ENCODE assay signal across 25 cellular contexts in genomic region chr1:10450156-10450801, GRCh38. TPM values are rescaled to one million over a fixed set of nuclear protein-coding genes. Genes with fewer than 3 reads are reported as not detected.
DNase-seq lines count a peak whose midpoint lies in the region; ATAC-seq and TF ChIP-seq lines count a peak whose summit lies in the region.
"Had no signal": no experiment of that assay in that cellular context is flagged by ENCODE, and none has a peak within 500 bp of the region (broad histone marks: within the 10 kb centered on the region; RNA-seq: fewer than 3 reads in every experiment).

No MANE protein-coding gene starts in this region.

- TF ChIP-seq CTCF in GM23338 (conservative IDR thresholded peaks at IDR 0.05; ENCODE audit: low read depth in 2 of 2), result no peak
- TF ChIP-seq CTCF in brain (conservative IDR thresholded peaks at IDR 0.05), result no peak
- no peak for TF ChIP-seq CTCF in mesothelial cell of epicardium (IDR thresholded peaks at IDR 0.05; ENCODE audit: unreplicated experiment)

- H3K27me3 Mint-ChIP-seq in GM23338 (ENCODE audit: insufficient read depth, low read depth, poor library complexity) (no peaks in the 10 kb centered on the region), brain (no peaks in the 10 kb centered on the region), mesothelial cell of epicardium (ENCODE audit: low read depth) (no peaks in the 10 kb centered on the region)
- H3K27me3 Mint-ChIP-seq: activated T-cell treated with anti-CD3 and anti-CD28 coated beads, Interleukin-2, amount 50 U/mL, for 24 hours; CD4-positive, alpha-beta memory T cell had no signal

- no peaks in the 10 kb centered on the region for H3K79me2 ChIP-seq in GM23338 (replicated peaks; ENCODE audit: insufficient read depth)

- H3K36me3 Mint-ChIP-seq in GM23338 (ENCODE audit: low read depth) (peaks cover 10% of the 10 kb centered on the region; the same call in 2 of the 3 replicates), brain (peaks cover 19% of the 10 kb centered on the region), mesothelial cell of epicardium (peaks cover 2% of the 10 kb centered on the region)
- H3K36me3 Mint-ChIP-seq: CD4-positive, alpha-beta memory T cell had no signal

- H3K9me3 Mint-ChIP-seq in GM23338, result peaks cover 2% of the 10 kb centered on the region; the same call in 1 of the 3 replicates
- peaks cover 0 to 2% (median 0%) of the 10 kb centered on the region in 5 experiments for H3K9me3 Mint-ChIP-seq in brain
- H3K9me3 Mint-ChIP-seq in mesothelial cell of epicardium, result no peaks in the 10 kb centered on the region
- H3K9me3 Mint-ChIP-seq: activated naive CD4-positive, alpha-beta T cell treated with anti-CD3 and anti-CD28 coated beads for 36 hours; activated T-cell treated with anti-CD3 and anti-CD28 coated beads, Interleukin-2, amount 50 U/mL, for 24 hours; CD4-positive, alpha-beta memory T cell had no signal

- ATAC-seq in GM23338 (peak; percentile 31), HG03095 (IDR thresholded peaks at IDR 0.05; ENCODE audit: unreplicated experiment) (no peak)
- ATAC-seq: activated CD8-positive, alpha-beta T cell treated with anti-CD3 and anti-CD28 coated beads, Interleukin-2, amount 10 ng/mL, durations not matched to agents 7 days and 5 days; left lung had no signal

- H3K4me1 Mint-ChIP-seq in GM23338, result peaks cover 24% of the 10 kb centered on the region
- H3K4me1 Mint-ChIP-seq in brain, result peaks cover 24% of the 10 kb centered on the region
- H3K4me1 Mint-ChIP-seq in mesothelial cell of epicardium, result peaks cover 25% of the 10 kb centered on the region

- no peaks in the 10 kb centered on the region for H3K36me3 ChIP-seq in GM23338 (ENCODE audit: insufficient read depth)
- H3K36me3 ChIP-seq: ascending aorta, left lung, neutrophil had no signal

- H4K20me1 ChIP-seq in GM23338 (replicated peaks; ENCODE audit: insufficient read depth), result no peaks in the 10 kb centered on the region

- DNase-seq in GM23338 (ENCODE audit: low spot score), result no peak
- DNase-seq in mesothelial cell of epicardium (ENCODE audit: low spot score in 2 of 2, unreplicated experiment in 2 of 2), result no peak
- DNase-seq in DMS79 treated with DMSO at 0.1 percent for 48 hours (lab: John Stamatoyannopoulos, UW), result no peak
- no peak for DNase-seq in pons (ENCODE audit: low spot score)
- DNase-seq: activated CD8-positive, alpha-beta T cell treated with anti-CD3 and anti-CD28 coated beads, Interleukin-2, amount 10 ng/mL, durations not matched to agents 7 days and 5 days; activated naive CD4-positive, alpha-beta T cell treated with anti-CD3 and anti-CD28 coated beads for 36 hours; activated T-cell treated with anti-CD3 and anti-CD28 coated beads, Interleukin-2, amount 50 U/mL, for 24 hours; CD4-positive, alpha-beta memory T cell; cerebellar nuclear complex; DMS79; effector CD8-positive, alpha-beta T cell; left lung; NCI-H1694; OCI-M1; retina; SHP77; stimulated activated CD4-positive, alpha-beta T cell treated with anti-CD3 and anti-CD28 coated beads, Interleukin-12 subunit alpha, Interleukin-12 subunit beta, amount 100 ng/mL, for 4 hours; stimulated activated CD8-positive, alpha-beta memory T cell treated with anti-CD3 and anti-CD28 coated beads, Interleukin-4, amount 100 ng/mL, for 48 hours; T-helper 2 cell; WERI-Rb-1 had no signal

- H3F3A ChIP-seq in GM23338 (replicated peaks; ENCODE audit: low read depth), result 0 out of 2 replicates have a peak, but pooled peaks cover 7% of the 10 kb centered on the region

- H3K27me3 ChIP-seq in GM23338 (ENCODE audit: insufficient read depth), result no peaks in the 10 kb centered on the region
- H3K27me3 ChIP-seq: ascending aorta had no signal

- H3K4me3 Mint-ChIP-seq in GM23338, result no peak overlapping the region; the same call in 2 of the 3 replicates
- H3K4me3 Mint-ChIP-seq in brain, result peak overlapping the region in 3 of 5 experiments; percentile 16 to 74 (median 37)
- H3K4me3 Mint-ChIP-seq in mesothelial cell of epicardium, result peak overlapping the region; percentile 42
- H3K4me3 Mint-ChIP-seq: activated CD8-positive, alpha-beta T cell treated with anti-CD3 and anti-CD28 coated beads, Interleukin-2, amount 10 ng/mL, durations not matched to agents 7 days and 5 days; activated naive CD4-positive, alpha-beta T cell treated with anti-CD3 and anti-CD28 coated beads for 36 hours; activated T-cell treated with anti-CD3 and anti-CD28 coated beads, Interleukin-2, amount 50 U/mL, for 24 hours; CD4-positive, alpha-beta memory T cell had no signal

- H3K27ac ChIP-seq in GM23338 (ENCODE audit: low read depth), result 0 out of 2 replicates have a peak overlapping the region, but pooled peaks have one; percentile 4
- H3K27ac ChIP-seq: ascending aorta, left lung, neutrophil, WERI-Rb-1 had no signal

- H2AFZ ChIP-seq in GM23338, result no peak overlapping the region

- H3K9me2 ChIP-seq in GM23338 (ENCODE audit: insufficient read depth), result no peaks in the 10 kb centered on the region

- H3K4me1 ChIP-seq in GM23338 (ENCODE audit: insufficient read depth), result peaks cover 19% of the 10 kb centered on the region

- H3K4me2 ChIP-seq in GM23338, result no peak overlapping the region; the same call in 1 of the 2 replicates

- no peak overlapping the region for H3K4me3 ChIP-seq in GM23338
- H3K4me3 ChIP-seq: left lung had no signal

- H3K27ac Mint-ChIP-seq in GM23338 (no peak overlapping the region; the same call in 1 of the 2 replicates), brain (peak overlapping the region in 4 of 5 experiments; percentile 61 to 86 (median 78)), mesothelial cell of epicardium (peak overlapping the region; percentile 57)
- H3K27ac Mint-ChIP-seq: activated CD8-positive, alpha-beta T cell treated with anti-CD3 and anti-CD28 coated beads, Interleukin-2, amount 10 ng/mL, durations not matched to agents 7 days and 5 days; activated naive CD4-positive, alpha-beta T cell treated with anti-CD3 and anti-CD28 coated beads for 36 hours; activated T-cell treated with anti-CD3 and anti-CD28 coated beads, Interleukin-2, amount 50 U/mL, for 24 hours; CD4-positive, alpha-beta memory T cell had no signal

TF ChIP-seq in GM23338, 12 proteins besides CTCF, POLR2A, EP300 and RAD21 (continues in another document):
- TF ChIP-seq ZNF331 (CRISPR knock-in tag; IDR thresholded peaks at IDR 0.05; ENCODE audit: low read depth) (no peak), POLR2AphosphoS5 (IDR thresholded peaks at IDR 0.05; ENCODE audit: low read depth) (no peak)

RNA-seq across cellular contexts. Expression of gene CORT, which starts 0.4 kb away (rescaled TPM):
- 0.16 TPM in 1 of 2 replicates, not detected in the other for total RNA-seq in GM23338 (2014; rRNA removed; shearing (Covaris generic))
- 0.99 and 1.4 TPM in 2 replicates for polyA plus RNA-seq in GM23338 (2016; fragmentation: Nextera tagmentation; extraction: Ambion mirVana)
- polyA plus RNA-seq in brain (ENCODE audit: insufficient read depth, low read depth, low replicate concordance), result 2.6 TPM
- 0.70 to 0.89 TPM (median 0.83 TPM) in 3 replicates for total RNA-seq in mesothelial cell of epicardium
- total RNA-seq: ascending aorta; CD4-positive, alpha-beta memory T cell had no signal
- polyA plus RNA-seq: AG04450; CD4-positive, alpha-beta memory T cell had no signal

RNA-seq across cellular contexts. Expression of gene CENPS, which starts 20.0 kb away (rescaled TPM):
- 4.7 and 8.6 TPM in 2 replicates for total RNA-seq in GM23338 (2014; rRNA removed; shearing (Covaris generic))
- polyA plus RNA-seq in GM23338 (2016; fragmentation: Nextera tagmentation; extraction: Ambion mirVana), result 22.6 and 31.3 TPM in 2 replicates
- polyA plus RNA-seq in brain (ENCODE audit: insufficient read depth, low read depth, low replicate concordance), result 20.4 TPM
- 11.8 to 12.4 TPM (median 12.1 TPM) in 3 replicates for total RNA-seq in mesothelial cell of epicardium
- total RNA-seq: ascending aorta had no signal

RNA-seq across cellular contexts. Expression of gene DFFA, which starts 22.1 kb away (rescaled TPM):
- 77.4 and 82.0 TPM in 2 replicates for total RNA-seq in GM23338 (2014; rRNA removed; shearing (Covaris generic))
- polyA plus RNA-seq in GM23338 (2016; fragmentation: Nextera tagmentation; extraction: Ambion mirVana) (61.4 and 65.2 TPM in 2 replicates), brain (ENCODE audit: insufficient read depth, low read depth, low replicate concordance) (31.8 TPM)
- 51.4 to 54.8 TPM (median 53.0 TPM) in 3 replicates for total RNA-seq in mesothelial cell of epicardium

RNA-seq across cellular contexts. Expression of gene PEX14, which starts 24.5 kb away (rescaled TPM):
- 14.0 and 19.6 TPM in 2 replicates for total RNA-seq in GM23338 (2014; rRNA removed; shearing (Covaris generic))
- polyA plus RNA-seq in GM23338 (2016; fragmentation: Nextera tagmentation; extraction: Ambion mirVana), result 16.4 and 17.6 TPM in 2 replicates
- polyA plus RNA-seq in brain (ENCODE audit: insufficient read depth, low read depth, low replicate concordance), result 37.1 TPM
- total RNA-seq in mesothelial cell of epicardium, result 29.7 to 31.4 TPM (median 30.9 TPM) in 3 replicates

RNA-seq across cellular contexts. Expression of gene PGD, which starts 51.4 kb away (rescaled TPM):
- total RNA-seq in GM23338 (2014; rRNA removed; shearing (Covaris generic)), result 274 and 305 TPM in 2 replicates
- polyA plus RNA-seq in GM23338 (2016; fragmentation: Nextera tagmentation; extraction: Ambion mirVana) (158 and 174 TPM in 2 replicates), brain (ENCODE audit: insufficient read depth, low read depth, low replicate concordance) (308 TPM)
- total RNA-seq in mesothelial cell of epicardium, result 167 to 169 TPM (median 168 TPM) in 3 replicates
